8 cellular contexts compared by ENCODE assay signal in genomic region chr5:176537608-176538504, GRCh38. TPM values are rescaled to one million over a fixed set of nuclear protein-coding genes. Genes with fewer than 3 reads are reported as not detected.
DNase-seq lines count a peak whose midpoint lies in the region; ATAC-seq, FAIRE-seq and TF ChIP-seq lines count a peak whose summit lies in the region.

No MANE protein-coding gene starts in this region.

- H3K4me3 ChIP-seq in heart left ventricle (peak overlapping the region; percentile 56 to 98 (median 88)), trophoblast cell (ENCODE audit: low read depth, low read length) (peak overlapping the region; percentile 77)

- H3K36me3 Mint-ChIP-seq in T-cell (peaks cover 14% of the 10 kb centered on the region), type B pancreatic cell (peaks cover 3% of the 10 kb centered on the region)

- TF ChIP-seq CTCF in heart left ventricle (IDR thresholded peaks at IDR 0.05) (no peak), type B pancreatic cell (conservative IDR thresholded peaks at IDR 0.05) (no peak)

- peak overlapping the region; percentile 74 for H3K4me2 ChIP-seq in trophoblast cell (ENCODE audit: low read length)

- CTCF ChIA-PET in T-cell (lab: Charles Lee): interaction anchor here (0.5 to 3.0 kb wide), 8 partner anchors 8 to 186 kb away, joined by 3 to 19 read pairs (median 4); partner anchors contain the start of gene FAF2 (in 1 of the 2)

- H3K4ac ChIP-seq in trophoblast cell (ENCODE audit: low read depth, low read length): peak overlapping the region; percentile 33

- H3K36me3 ChIP-seq in heart left ventricle (no peaks in the 10 kb centered on the region), trophoblast cell (ENCODE audit: control insufficient read depth in 1 of 2, insufficient read depth in 2 of 2, low read length in 2 of 2) (peaks cover 8 to 17% of the 10 kb centered on the region in 2 experiments)

- POLR2A ChIA-PET in T-cell (lab: Charles Lee): interaction anchor here (0.5 to 2.6 kb wide), 7 partner anchors 9 to 425 kb away, joined by 3 to 9 read pairs (median 3); partner anchors contain the start of gene FAF2 (in 1 of the 2)

- H4K91ac ChIP-seq in trophoblast cell (ENCODE audit: low read depth, low read length): peak overlapping the region; percentile 84

- H3K14ac ChIP-seq in trophoblast cell (ENCODE audit: low read length): peak overlapping the region; percentile 76

- H3K79me2 ChIP-seq in trophoblast cell (ENCODE audit: control insufficient read depth, insufficient read depth, low read length, poor library complexity): peaks cover 28% of the 10 kb centered on the region

- DNase-seq in GM12892 (ENCODE audit: insufficient read length): peak; percentile 80
- peak; percentile 97 for DNase-seq in NCI-H146 (lab: John Stamatoyannopoulos, UW)
- DNase-seq in T-cell: peak; percentile 87 to 99 (median 98)
- peak; percentile 100 for DNase-seq in amniotic epithelial cell (ENCODE audit: low read depth)
- peak; percentile 99 for DNase-seq in heart left ventricle
- DNase-seq in trophoblast cell: peak; percentile 99
- peak; percentile 96 for DNase-seq in type B pancreatic cell (ENCODE audit: extremely low spot score, unreplicated experiment)

- H2AK5ac ChIP-seq in trophoblast cell (ENCODE audit: low read length): peak overlapping the region; percentile 36

- peak overlapping the region; percentile 41 for H2AFZ ChIP-seq in trophoblast cell (ENCODE audit: insufficient read depth, low read length, poor library complexity)

- no peak for TF ChIP-seq POLR2A in GM12892 (IDR thresholded peaks at IDR 0.05; ENCODE audit: low read depth, low read length)
- peak in 1 of 2 donors; percentile 39 for TF ChIP-seq POLR2A in heart left ventricle (IDR thresholded peaks at IDR 0.05)

- H4K8ac ChIP-seq in trophoblast cell (ENCODE audit: low read depth, low read length): peak overlapping the region; percentile 90

- peak; percentile 69 for ATAC-seq in HG02870 (IDR thresholded peaks at IDR 0.05; ENCODE audit: unreplicated experiment)
- ATAC-seq in T-cell (replicated peaks in 1 of 4): peak; percentile 68 to 78 (median 70)
- ATAC-seq in heart left ventricle: peak; percentile 89 to 93 (median 90)

- H3K9me3 ChIP-seq in heart left ventricle (no peaks in the 10 kb centered on the region), trophoblast cell (ENCODE audit: insufficient read depth, low read depth, low read length) (peaks cover 3% of the 10 kb centered on the region)

- H3K23ac ChIP-seq in trophoblast cell (ENCODE audit: low read length): no peak overlapping the region

- H3K27me3 ChIP-seq in heart left ventricle: no peaks in the 10 kb centered on the region
- no peaks in the 10 kb centered on the region for H3K27me3 ChIP-seq in trophoblast cell (ENCODE audit: insufficient read depth, low read length)

- H2BK12ac ChIP-seq in trophoblast cell (ENCODE audit: low read length): no peak overlapping the region

- H3K4me1 Mint-ChIP-seq in T-cell (peaks cover 71 to 82% (median 71%) of the 10 kb centered on the region in 3 donors), type B pancreatic cell (ENCODE audit: unreplicated experiment) (peaks cover 58% of the 10 kb centered on the region)

- H3K79me1 ChIP-seq in trophoblast cell (ENCODE audit: low read length): peaks cover 21% of the 10 kb centered on the region

- H3K27ac ChIP-seq in heart left ventricle: peak overlapping the region; percentile 92 to 100 (median 96)
- H3K27ac ChIP-seq in trophoblast cell (ENCODE audit: low read depth, low read length): peak overlapping the region; percentile 63

- intact Hi-C loops in heart left ventricle (cut with DNase I): loop anchor here in 6 of 10 donors (1.0 to 10.0 kb wide), 8 partner anchors 90 to 467 kb away; partner anchors contain the start of genes FAF2 (in 5 of the 6), CLTB (in 3 of the 6), ARL10 (in 1 of the 6) and HIGD2A (in 1 of the 6)

- H3K9me3 Mint-ChIP-seq in T-cell (no peaks in the 10 kb centered on the region), type B pancreatic cell (no peaks in the 10 kb centered on the region)

- peak overlapping the region; percentile 99 to 100 for H3K27ac Mint-ChIP-seq in T-cell
- peak overlapping the region; percentile 100 for H3K27ac Mint-ChIP-seq in type B pancreatic cell

- peak overlapping the region; percentile 81 for H2BK5ac ChIP-seq in trophoblast cell (ENCODE audit: low read depth, low read length, poor library complexity)

- H3K4me3 Mint-ChIP-seq in T-cell: peak overlapping the region; percentile 97 to 99 (median 98)
- H3K4me3 Mint-ChIP-seq in type B pancreatic cell: peak overlapping the region; percentile 99

- H3K27me3 Mint-ChIP-seq in T-cell (no peaks in the 10 kb centered on the region), type B pancreatic cell (no peaks in the 10 kb centered on the region)

- H4K12ac ChIP-seq in trophoblast cell (ENCODE audit: low read depth, low read length): peak overlapping the region; percentile 65

- H3K9ac ChIP-seq in trophoblast cell (ENCODE audit: low read length): peak overlapping the region; percentile 19

- H3K18ac ChIP-seq in trophoblast cell (ENCODE audit: low read length): peak overlapping the region; percentile 52

- FAIRE-seq in GM12892 (lab: Jason Lieb, UNC): peak; percentile 98

- H2BK120ac ChIP-seq in trophoblast cell (ENCODE audit: insufficient read depth, low read length, poor library complexity): peak overlapping the region; percentile 79

- WGBS in heart left ventricle, 4 donors: 1 to 2% (median 2%) methylated on average over 40 to 48 of the region's 48 CpGs
- no CpG with 5 or more reads among the region's 48 CpGs for WGBS in trophoblast cell (ENCODE audit: extremely low coverage, insufficient coverage, insufficient read length)

- H3K4me1 ChIP-seq in heart left ventricle (peaks cover 15 to 77% (median 57%) of the 10 kb centered on the region in 12 donors), trophoblast cell (ENCODE audit: control insufficient read depth in 1 of 2, insufficient read depth in 2 of 2, low read length in 2 of 2) (peaks cover 18 to 28% of the 10 kb centered on the region in 2 experiments)

RNA-seq across cellular contexts. Expression of gene RNF44, which starts 0.7 kb away (rescaled TPM):
- 13.1 TPM for polyA plus RNA-seq in GM12892 (2012; ENCODE audit: missing spikeins)
- total RNA-seq in T-cell (100 to 1,000 TPM; 250 to 319 (median 294) TPM), heart left ventricle (10 to 100 TPM in 8 of 9 donors, 1 to 10 TPM in 1; 9.2 to 35.7 (median 21.0) TPM), type B pancreatic cell (ENCODE audit: low replicate concordance) (85.8 and 103 TPM in 2 replicates)
- 10 to 100 TPM; 14.4 to 14.8 TPM for polyA plus RNA-seq in heart left ventricle
- 49.2 and 50.6 TPM in 2 replicates for polyA plus RNA-seq in trophoblast cell (2013)

RNA-seq across cellular contexts. Expression of gene CDHR2, which starts 11.3 kb away (rescaled TPM):
- not detected for polyA plus RNA-seq in GM12892 (2012; ENCODE audit: missing spikeins)
- total RNA-seq in T-cell (1 to 10 TPM; 1.6 to 3.1 (median 2.8) TPM), heart left ventricle (under 1 TPM in 4 of 9 donors, not detected in 5; 0.08 to 0.67 (median 0.40) TPM), type B pancreatic cell (ENCODE audit: low replicate concordance) (4.1 TPM in 2 replicates)
- polyA plus RNA-seq in heart left ventricle: under 1 TPM in 1 of 2 donors, not detected in 1; 0.07 TPM
- polyA plus RNA-seq in trophoblast cell (2013): 0.01 and 0.04 TPM in 2 replicates

Comparison
In these comparisons a context has a peak if more than half of its experiments do, and no peak if none do; other contexts are left out.
1. Peak in every context shown above with its lines: DNase-seq, ATAC-seq, H3K4me3 ChIP-seq and H3K27ac ChIP-seq.